In the genomic region with DNA sequence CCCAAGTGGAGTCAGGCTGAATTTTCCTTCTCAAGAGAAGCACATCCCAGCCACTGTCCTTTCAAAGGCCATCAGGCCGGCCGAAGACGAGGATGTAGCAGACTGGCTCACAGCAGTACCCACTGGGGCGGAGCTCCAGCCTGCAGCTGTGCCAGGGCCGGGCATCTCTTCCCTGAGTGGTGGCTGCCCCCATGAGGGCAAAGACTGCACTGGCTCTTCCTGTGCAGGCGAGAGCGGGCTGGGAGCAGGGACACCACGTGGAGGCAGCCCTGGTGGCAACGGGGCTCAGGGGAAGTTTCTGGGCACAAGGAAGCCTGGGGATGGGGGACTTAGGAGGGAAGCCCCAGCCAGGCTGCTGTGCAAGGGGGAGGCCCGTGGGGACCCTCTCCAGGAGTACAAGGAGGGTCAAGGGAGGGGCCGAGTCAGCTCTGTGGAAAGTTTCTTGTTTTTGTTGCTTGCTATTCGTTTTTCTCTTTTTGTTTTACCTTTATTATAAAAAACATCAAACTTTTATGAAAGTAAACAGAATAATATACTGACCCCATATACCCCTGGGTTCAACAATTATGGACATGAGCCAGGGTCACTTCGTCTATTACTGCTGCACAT, we compare ENCODE assay signal across 8 cellular contexts.
A peak's percentile ranks its signal among the peaks of the same experiment; 100 is the strongest.
DNase-seq lines count a peak whose midpoint lies in the region; ATAC-seq and TF ChIP-seq lines count a peak whose summit lies in the region.

No MANE protein-coding gene starts in this region.

- no peaks in the 10 kb centered on the region for H3K36me3 Mint-ChIP-seq in activated naive CD4-positive, alpha-beta T cell treated with anti-CD3 and anti-CD28 coated beads, Interleukin-2, amount 10 ng/mL, durations not matched to agents 7 days and 5 days
- peaks cover 11% of the 10 kb centered on the region for H3K36me3 Mint-ChIP-seq in glutamatergic neuron (ENCODE audit: unreplicated experiment)

- H2AK5ac ChIP-seq in trophoblast cell (ENCODE audit: low read length): no peak overlapping the region

- DNase-seq in DMS153 (lab: John Stamatoyannopoulos, UW) (peak; percentile 61), HT-29 (ENCODE audit: low spot score) (peak; percentile 96), NCI-H774 (lab: John Stamatoyannopoulos, UW) (peak; percentile 77), glutamatergic neuron (peak; percentile 35), trophoblast cell (peak; percentile 43 to 75), GM19238 (ENCODE audit: insufficient read length, low spot score) (no peak)
- DNase-seq in activated naive CD4-positive, alpha-beta T cell treated with anti-CD3 and anti-CD28 coated beads, Interleukin-2, amount 10 ng/mL, durations not matched to agents 7 days and 5 days: peak; percentile 64

- no peak overlapping the region for H4K8ac ChIP-seq in trophoblast cell (ENCODE audit: low read depth, low read length)

- no peak overlapping the region for H3K4me3 ChIP-seq in trophoblast cell (ENCODE audit: low read depth, low read length)

- no peaks in the 10 kb centered on the region for H3K79me1 ChIP-seq in trophoblast cell (ENCODE audit: low read length)

- H3K18ac ChIP-seq in trophoblast cell (ENCODE audit: low read length): no peak overlapping the region

- H3K27ac Mint-ChIP-seq in activated naive CD4-positive, alpha-beta T cell treated with anti-CD3 and anti-CD28 coated beads, Interleukin-2, amount 10 ng/mL, durations not matched to agents 7 days and 5 days: no peak overlapping the region
- no peak overlapping the region for H3K27ac Mint-ChIP-seq in glutamatergic neuron (ENCODE audit: unreplicated experiment)

- no peak overlapping the region for H2BK12ac ChIP-seq in trophoblast cell (ENCODE audit: low read length)

- no peak overlapping the region for H3K23ac ChIP-seq in trophoblast cell (ENCODE audit: low read length)

- H3K27me3 Mint-ChIP-seq in activated naive CD4-positive, alpha-beta T cell treated with anti-CD3 and anti-CD28 coated beads, Interleukin-2, amount 10 ng/mL, durations not matched to agents 7 days and 5 days: peaks cover 46% of the 10 kb centered on the region
- no peaks in the 10 kb centered on the region for H3K27me3 Mint-ChIP-seq in glutamatergic neuron (ENCODE audit: unreplicated experiment)

- TF ChIP-seq CTCF in glutamatergic neuron (IDR thresholded peaks at IDR 0.05; ENCODE audit: partially characterized antibody, unreplicated experiment): no peak

- H3K4me2 ChIP-seq in trophoblast cell (ENCODE audit: low read length): no peak overlapping the region

- no peak overlapping the region for H2BK5ac ChIP-seq in trophoblast cell (ENCODE audit: low read depth, low read length, poor library complexity)

- H3K9me3 ChIP-seq in trophoblast cell (ENCODE audit: insufficient read depth, low read depth, low read length): peaks cover 3% of the 10 kb centered on the region

- H3K36me3 ChIP-seq in trophoblast cell (ENCODE audit: control insufficient read depth in 1 of 2, insufficient read depth in 2 of 2, low read length in 2 of 2): no peaks in the 10 kb centered on the region

- H2BK120ac ChIP-seq in trophoblast cell (ENCODE audit: insufficient read depth, low read length, poor library complexity): no peak overlapping the region

- H3K79me2 ChIP-seq in trophoblast cell (ENCODE audit: control insufficient read depth, insufficient read depth, low read length, poor library complexity): no peaks in the 10 kb centered on the region

- CTCF ChIA-PET in activated naive CD4-positive, alpha-beta T cell treated with anti-CD3 and anti-CD28 coated beads, Interleukin-2, amount 10 ng/mL, durations not matched to agents 7 days and 5 days (lab: Charles Lee): interaction anchor here (1.0 to 2.1 kb wide), 4 partner anchors 10 to 489 kb away, joined by 3 to 19 read pairs (median 6); no protein-coding TSS in a partner anchor

- ATAC-seq in GM21423 (IDR thresholded peaks at IDR 0.05; ENCODE audit: unreplicated experiment): no peak

- H3K4ac ChIP-seq in trophoblast cell (ENCODE audit: low read depth, low read length): no peak overlapping the region

- H4K91ac ChIP-seq in trophoblast cell (ENCODE audit: low read depth, low read length): no peak overlapping the region

- H3K14ac ChIP-seq in trophoblast cell (ENCODE audit: low read length): no peak overlapping the region

- H4K12ac ChIP-seq in trophoblast cell (ENCODE audit: low read depth, low read length): no peak overlapping the region

- H3K9ac ChIP-seq in trophoblast cell (ENCODE audit: low read length): no peak overlapping the region

- no CpG with 5 or more reads among the region's 13 CpGs for WGBS in trophoblast cell (ENCODE audit: extremely low coverage, insufficient coverage, insufficient read length)

- H2AFZ ChIP-seq in trophoblast cell (ENCODE audit: insufficient read depth, low read length, poor library complexity): no peak overlapping the region

- H3K4me3 Mint-ChIP-seq in activated naive CD4-positive, alpha-beta T cell treated with anti-CD3 and anti-CD28 coated beads, Interleukin-2, amount 10 ng/mL, durations not matched to agents 7 days and 5 days: no peak overlapping the region
- H3K4me3 Mint-ChIP-seq in glutamatergic neuron (ENCODE audit: unreplicated experiment): no peak overlapping the region

- H3K9me3 Mint-ChIP-seq in activated naive CD4-positive, alpha-beta T cell treated with anti-CD3 and anti-CD28 coated beads, Interleukin-2, amount 10 ng/mL, durations not matched to agents 7 days and 5 days: no peaks in the 10 kb centered on the region
- no peaks in the 10 kb centered on the region for H3K9me3 Mint-ChIP-seq in glutamatergic neuron (ENCODE audit: unreplicated experiment)

- peaks cover 4% of the 10 kb centered on the region for H3K4me1 Mint-ChIP-seq in activated naive CD4-positive, alpha-beta T cell treated with anti-CD3 and anti-CD28 coated beads, Interleukin-2, amount 10 ng/mL, durations not matched to agents 7 days and 5 days
- H3K4me1 Mint-ChIP-seq in glutamatergic neuron (ENCODE audit: low read depth, unreplicated experiment): no peaks in the 10 kb centered on the region

- H3K27ac ChIP-seq in trophoblast cell (ENCODE audit: low read depth, low read length): no peak overlapping the region

- no peaks in the 10 kb centered on the region for H3K4me1 ChIP-seq in trophoblast cell (ENCODE audit: control insufficient read depth in 1 of 2, insufficient read depth in 2 of 2, low read length in 2 of 2)

- H3K27me3 ChIP-seq in trophoblast cell (ENCODE audit: insufficient read depth, low read length): no peaks in the 10 kb centered on the region
